Comparison of ENCODE assay signal across 9 cellular contexts in the genomic region with DNA sequence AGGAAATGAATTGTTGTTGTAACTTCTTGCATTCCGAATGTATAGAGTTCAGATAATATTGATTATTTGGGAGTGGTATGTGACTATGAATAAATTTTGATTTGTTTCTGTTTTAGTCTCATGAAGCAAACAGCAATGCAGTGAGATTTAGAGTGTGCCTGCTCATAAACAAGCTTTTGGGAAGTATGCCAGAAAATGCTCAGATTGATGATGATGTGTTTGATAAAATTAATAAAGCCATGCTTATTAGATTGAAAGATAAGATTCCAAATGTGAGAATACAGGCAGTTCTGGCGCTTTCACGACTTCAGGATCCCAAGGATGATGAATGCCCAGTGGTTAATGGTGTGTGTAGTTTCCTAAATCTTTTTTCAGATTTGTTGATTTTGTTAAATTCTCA. TPM values are rescaled to one million over a fixed set of nuclear protein-coding genes. Genes with fewer than 3 reads are reported as not detected.
DNase-seq lines count a peak whose midpoint lies in the region; TF ChIP-seq lines count a peak whose summit lies in the region.
"Had no signal": no experiment of that assay in that cellular context is flagged by ENCODE, and none has a peak within 500 bp of the region (broad histone marks: within the 10 kb centered on the region; RNA-seq: fewer than 3 reads in every experiment).

No MANE protein-coding gene starts in this region.

- H3K4me1 Mint-ChIP-seq in activated CD4-positive, alpha-beta T cell treated with anti-CD3 and anti-CD28 coated beads, Interleukin-2, amount 10 ng/mL, durations not matched to agents 7 days and 5 days = peaks cover 46% of the 10 kb centered on the region
- peaks cover 25% of the 10 kb centered on the region for H3K4me1 Mint-ChIP-seq in progenitor cell of endocrine pancreas (ENCODE audit: low read depth)

- H3K4me3 Mint-ChIP-seq in activated CD4-positive, alpha-beta T cell treated with anti-CD3 and anti-CD28 coated beads, Interleukin-2, amount 10 ng/mL, durations not matched to agents 7 days and 5 days = peak overlapping the region; percentile 92
- peak overlapping the region; percentile 96 for H3K4me3 Mint-ChIP-seq in progenitor cell of endocrine pancreas (ENCODE audit: low read depth)

- H3K27ac ChIP-seq in OCI-LY3 (ENCODE audit: low read length) = no peak overlapping the region

- H3K4me2 ChIP-seq in OCI-LY3 (ENCODE audit: low read length) = peak overlapping the region; percentile 73

- peaks cover 17% of the 10 kb centered on the region for H3K4me1 ChIP-seq in OCI-LY3 (ENCODE audit: low read length)

- CTCF ChIA-PET in activated CD4-positive, alpha-beta T cell treated with anti-CD3 and anti-CD28 coated beads, Interleukin-2, amount 10 ng/mL, durations not matched to agents 7 days and 5 days (lab: Charles Lee) = no interaction called here

- no peaks in the 10 kb centered on the region for H3K9me3 ChIP-seq in OCI-LY3 (ENCODE audit: insufficient read depth, low read length)

- peaks cover 98% of the 10 kb centered on the region for H3K79me2 ChIP-seq in OCI-LY3 (ENCODE audit: low read length)

- TF ChIP-seq CTCF in OCI-LY3 (IDR thresholded peaks at IDR 0.05; ENCODE audit: low read depth, low read length) (no peak), progenitor cell of endocrine pancreas (IDR thresholded peaks at IDR 0.05; ENCODE audit: unreplicated experiment) (no peak)

- peak overlapping the region; percentile 98 for H3K27ac Mint-ChIP-seq in activated CD4-positive, alpha-beta T cell treated with anti-CD3 and anti-CD28 coated beads, Interleukin-2, amount 10 ng/mL, durations not matched to agents 7 days and 5 days
- no peak overlapping the region for H3K27ac Mint-ChIP-seq in progenitor cell of endocrine pancreas

- no peaks in the 10 kb centered on the region for H3K9me3 Mint-ChIP-seq in activated CD4-positive, alpha-beta T cell treated with anti-CD3 and anti-CD28 coated beads, Interleukin-2, amount 10 ng/mL, durations not matched to agents 7 days and 5 days
- H3K9me3 Mint-ChIP-seq in progenitor cell of endocrine pancreas (ENCODE audit: low read depth) = no peaks in the 10 kb centered on the region

- peaks cover 28% of the 10 kb centered on the region for H4K20me1 ChIP-seq in OCI-LY3 (ENCODE audit: insufficient read depth, low read length)

- peak overlapping the region; percentile 96 for H3K4me3 ChIP-seq in OCI-LY3 (ENCODE audit: low read length)

- no peaks in the 10 kb centered on the region for H3K27me3 Mint-ChIP-seq in activated CD4-positive, alpha-beta T cell treated with anti-CD3 and anti-CD28 coated beads, Interleukin-2, amount 10 ng/mL, durations not matched to agents 7 days and 5 days
- no peaks in the 10 kb centered on the region for H3K27me3 Mint-ChIP-seq in progenitor cell of endocrine pancreas

- H3K36me3 Mint-ChIP-seq in activated CD4-positive, alpha-beta T cell treated with anti-CD3 and anti-CD28 coated beads, Interleukin-2, amount 10 ng/mL, durations not matched to agents 7 days and 5 days (ENCODE audit: low read depth) = peaks cover 68% of the 10 kb centered on the region
- H3K36me3 Mint-ChIP-seq in progenitor cell of endocrine pancreas (ENCODE audit: insufficient read depth) = peaks cover 2% of the 10 kb centered on the region

- peak overlapping the region; percentile 87 for H3K9ac ChIP-seq in OCI-LY3 (ENCODE audit: low read length)

- no peak for DNase-seq in activated CD4-positive, alpha-beta T cell treated with anti-CD3 and anti-CD28 coated beads, Interleukin-2, amount 10 ng/mL, durations not matched to agents 7 days and 5 days
- DNase-seq in activated CD4-positive, alpha-beta T cell treated with anti-CD3 and anti-CD28 coated beads for 4 hours = no peak
- peak; percentile 38 for DNase-seq in dermis blood vessel endothelial cell
- DNase-seq in progenitor cell of endocrine pancreas (ENCODE audit: low spot score, unreplicated experiment) = no peak
- DNase-seq in kidney tubule cell (ENCODE audit: low spot score) = no peak
- no peak for DNase-seq in AG20443 (ENCODE audit: low spot score)
- DNase-seq in NCI-H82 treated with DMSO at 0.1 percent for 48 hours (lab: John Stamatoyannopoulos, UW; ENCODE audit: unreplicated experiment) = no peak
- DNase-seq: amygdala had no signal

- H3K27me3 ChIP-seq in OCI-LY3 (ENCODE audit: low read depth, low read length) = no peaks in the 10 kb centered on the region

- no peak overlapping the region for H2AFZ ChIP-seq in OCI-LY3 (ENCODE audit: low read depth, low read length)

- H3K36me3 ChIP-seq in OCI-LY3 (replicated peaks; ENCODE audit: low read depth, low read length) = peaks cover 39% of the 10 kb centered on the region

- POLR2A ChIA-PET in activated CD4-positive, alpha-beta T cell treated with anti-CD3 and anti-CD28 coated beads, Interleukin-2, amount 10 ng/mL, durations not matched to agents 7 days and 5 days (lab: Charles Lee) = no interaction called here

RNA-seq across cellular contexts. Expression of gene NCAPG, which starts 2.0 kb away (rescaled TPM):
- total RNA-seq in activated CD4-positive, alpha-beta T cell treated with anti-CD3 and anti-CD28 coated beads, Interleukin-2, amount 10 ng/mL, durations not matched to agents 7 days and 5 days = 100 to 1,000 TPM in 1 of 2 experiments, 10 to 100 TPM in 1; 93.8 to 102 TPM
- total RNA-seq in dermis blood vessel endothelial cell (16.2 and 78.7 TPM in 2 replicates), progenitor cell of endocrine pancreas (17.9 and 22.0 TPM in 2 replicates)

RNA-seq across cellular contexts. Expression of gene DCAF16, which starts 2.2 kb away (rescaled TPM):
- 10 to 100 TPM; 50.9 to 53.6 TPM for total RNA-seq in activated CD4-positive, alpha-beta T cell treated with anti-CD3 and anti-CD28 coated beads, Interleukin-2, amount 10 ng/mL, durations not matched to agents 7 days and 5 days
- total RNA-seq in dermis blood vessel endothelial cell (19.2 and 21.4 TPM in 2 replicates), progenitor cell of endocrine pancreas (63.1 and 72.3 TPM in 2 replicates)

RNA-seq across cellular contexts. Expression of gene FAM184B, which starts 31.4 kb away (rescaled TPM):
- not detected for total RNA-seq in activated CD4-positive, alpha-beta T cell treated with anti-CD3 and anti-CD28 coated beads, Interleukin-2, amount 10 ng/mL, durations not matched to agents 7 days and 5 days
- not detected in 2 replicates for total RNA-seq in dermis blood vessel endothelial cell
- 0.17 and 0.20 TPM in 2 replicates for total RNA-seq in progenitor cell of endocrine pancreas
